In genomic region chr13:114147803-114148520, GRCh38 we compare ENCODE assay signal across 11 cellular contexts. TPM values are rescaled to one million over a fixed set of nuclear protein-coding genes. Genes with fewer than 3 reads are reported as not detected.
DNase-seq lines count a peak whose midpoint lies in the region; ATAC-seq and TF ChIP-seq lines count a peak whose summit lies in the region.
"Had no signal": no experiment of that assay in that cellular context is flagged by ENCODE, and none has a peak within 500 bp of the region (broad histone marks: within the 10 kb centered on the region; RNA-seq: fewer than 3 reads in every experiment).

No MANE protein-coding gene starts in this region.

- H3K27ac ChIP-seq in sigmoid colon = no peak overlapping the region

- 81 to 93% methylated on average over 22 of the region's 22 CpGs for WGBS in sigmoid colon, 2 donors

- TF ChIP-seq POLR2A in sigmoid colon (IDR thresholded peaks at IDR 0.05) = no peak

- no peaks in the 10 kb centered on the region for H3K9me3 ChIP-seq in sigmoid colon
- H3K9me3 ChIP-seq: mucosa of descending colon had no signal

- TF ChIP-seq EP300 in sigmoid colon (IDR thresholded peaks at IDR 0.05) = no peak

- intact Hi-C loops in sigmoid colon (cut with DNase I) = no loop called here

- no peak overlapping the region for H3K4me3 ChIP-seq in sigmoid colon
- H3K4me3 ChIP-seq: mucosa of descending colon had no signal

- no peaks in the 10 kb centered on the region for H3K36me3 ChIP-seq in sigmoid colon

- peak; percentile 47 for DNase-seq in effector CD8-positive, alpha-beta T cell (lab: John Stamatoyannopoulos, UW)
- DNase-seq in T-helper 9 cell (no peak), sigmoid colon (no peak), hepatic stellate cell (ENCODE audit: low spot score) (no peak), SHP77 treated with DMSO at 0.1 percent for 48 hours (lab: John Stamatoyannopoulos, UW) (no peak)
- DNase-seq: foreskin melanocyte had no signal

- TF ChIP-seq CTCF in sigmoid colon (IDR thresholded peaks at IDR 0.05) = no peak

- no peaks in the 10 kb centered on the region for H3K4me1 ChIP-seq in sigmoid colon

- peak; percentile 7 for ATAC-seq in GM18499 (IDR thresholded peaks at IDR 0.05; ENCODE audit: insufficient read depth, unreplicated experiment)
- ATAC-seq in GM21381 (IDR thresholded peaks at IDR 0.05; ENCODE audit: unreplicated experiment) = peak; percentile 33
- ATAC-seq in HG03354 (IDR thresholded peaks at IDR 0.05; ENCODE audit: poor library complexity, severe bottlenecking, unreplicated experiment) = peak; percentile 35

- no peaks in the 10 kb centered on the region for H3K27me3 ChIP-seq in sigmoid colon

RNA-seq across cellular contexts. Expression of gene RASA3, which starts 15.5 kb away (rescaled TPM):
- total RNA-seq in sigmoid colon = 10 to 100 TPM; 15.0 to 22.4 (median 17.8) TPM
- 10 to 100 TPM in 1 of 3 donors, 1 to 10 TPM in 2; 4.2 to 16.9 (median 5.4) TPM for polyA plus RNA-seq in sigmoid colon

RNA-seq across cellular contexts. Expression of gene CFAP97D2, which starts 31.1 kb away (rescaled TPM):
- total RNA-seq in sigmoid colon = not detected
- polyA plus RNA-seq in sigmoid colon = under 1 TPM in 1 of 3 donors, not detected in 2; 0.04 TPM
- total RNA-seq: bronchial epithelial cell, mucosa of descending colon had no signal
